10 cellular contexts compared by ENCODE assay signal in the genomic region with DNA sequence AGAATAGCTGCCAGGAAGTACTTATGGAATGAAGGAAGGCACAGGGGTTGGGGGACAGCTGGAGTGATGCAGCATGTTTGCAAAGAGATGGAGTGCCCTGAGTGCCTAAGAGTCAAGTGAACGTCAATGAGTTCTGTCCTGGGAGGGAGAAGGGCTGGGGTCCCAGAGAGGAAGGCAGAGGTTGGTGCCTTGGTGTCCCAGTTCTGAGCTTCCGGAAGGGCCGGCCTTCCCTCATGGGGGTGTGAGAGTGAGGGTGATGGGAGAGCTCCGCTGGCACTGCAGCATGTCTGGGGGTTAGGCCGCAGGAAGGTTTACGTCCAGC. TPM values are rescaled to one million over a fixed set of nuclear protein-coding genes. Genes with fewer than 3 reads are reported as not detected.
DNase-seq lines count a peak whose midpoint lies in the region; ATAC-seq, FAIRE-seq and TF ChIP-seq lines count a peak whose summit lies in the region.
"Had no signal": no experiment of that assay in that cellular context is flagged by ENCODE, and none has a peak within 500 bp of the region (broad histone marks: within the 10 kb centered on the region; RNA-seq: fewer than 3 reads in every experiment).

No MANE protein-coding gene starts in this region.

- H2AFZ ChIP-seq in HepG2 (ENCODE audit: low read length), result no peak overlapping the region

- no peak for FAIRE-seq in HepG2 (lab: Jason Lieb, UNC)

- BruUV-seq in HepG2 (replicated peaks; lab: Mats Ljungman, UMichigan), result no TSS peak

- TF ChIP-seq POLR2A in HepG2 (IDR thresholded peaks at IDR 0.05; ENCODE audit: insufficient read depth in 1 of 2, low read depth in 2 of 2, low read length in 2 of 2), result no peak
- TF ChIP-seq POLR2A in right lobe of liver (IDR thresholded peaks at IDR 0.05), result no peak

- TF ChIP-seq CTCF in HepG2 (CRISPR knock-in tag; IDR thresholded peaks at IDR 0.05), result no peak
- no peak for TF ChIP-seq CTCF in right lobe of liver (IDR thresholded peaks at IDR 0.05)
- TF ChIP-seq CTCF in mesothelial cell of epicardium (IDR thresholded peaks at IDR 0.05; ENCODE audit: unreplicated experiment), result no peak

- peaks cover 77% of the 10 kb centered on the region for H3K4me1 ChIP-seq in HepG2 (ENCODE audit: insufficient read depth, low read length)
- peaks cover 0 to 11% (median 4%) of the 10 kb centered on the region in 4 donors for H3K4me1 ChIP-seq in right lobe of liver
- H3K4me1 ChIP-seq in adipocyte (ENCODE audit: control insufficient read depth, insufficient read depth, low read length), result peaks cover 48% of the 10 kb centered on the region
- peaks cover 31% of the 10 kb centered on the region for H3K4me1 ChIP-seq in HAP-1

- H3K4me3 ChIP-seq in HepG2 (replicated peaks in 1 of 3; ENCODE audit: insufficient read depth in 1 of 3, low read depth in 2 of 3, low read length in 3 of 3) (peak overlapping the region; percentile 31 to 72 (median 46); a peak in 5 of 6 replicates), right lobe of liver (no peak overlapping the region), adipocyte (ENCODE audit: low read length) (peak overlapping the region; percentile 60), HAP-1 (no peak overlapping the region)
- H3K4me3 ChIP-seq: body of pancreas, SJSA1 had no signal

- DNase-seq in HepG2 (ENCODE audit: low spot score), result no peak
- DNase-seq in right lobe of liver, result no peak
- DNase-seq in adipocyte (ENCODE audit: low read depth), result no peak
- no peak for DNase-seq in mesothelial cell of epicardium (ENCODE audit: low spot score in 2 of 2, unreplicated experiment in 2 of 2)
- no peak for DNase-seq in NCI-H146 treated with DMSO at 0.1 percent for 48 hours (lab: John Stamatoyannopoulos, UW; ENCODE audit: unreplicated experiment)
- DNase-seq in HAP-1 (ENCODE audit: low spot score in 2 of 2), result no peak

- H3K4me3 Mint-ChIP-seq in mesothelial cell of epicardium, result peak overlapping the region; percentile 34

- whole genome bisulfite sequencing in HepG2 (ENCODE audit: low lambda C conversion rate), result 47% methylated on average over 5 of the region's 6 CpGs
- 33% methylated on average over 3 of the region's 6 CpGs for WGBS in right lobe of liver (ENCODE audit: insufficient coverage, low coverage, low lambda C conversion rate, missing lambda C conversion rate)

- peaks cover 54% of the 10 kb centered on the region for H3K4me1 Mint-ChIP-seq in mesothelial cell of epicardium

- CTCF ChIA-PET in HepG2 (lab: Yijun Ruan, JAX; ENCODE audit: low intra/inter-chr PET ratio, low total read pairs), result interaction anchor here (1.3 to 6.4 kb wide), 5 partner anchors 14 to 66 kb away, joined by 4 to 166 read pairs (median 9); partner anchors contain the start of gene NES

- POLR2A ChIA-PET in HepG2 (lab: Yijun Ruan, JAX), result interaction anchor here (1.0 to 11.4 kb wide), 4 partner anchors 15 to 107 kb away, joined by 3 to 189 read pairs (median 4); partner anchors contain the start of genes HDGF, NES and PRCC

- in situ Hi-C loops in HepG2 (cut with HindIII; ENCODE audit: extremely low pct_ligation_motif_present, low pct_unique_long_range_greater_than_20kb) (no loop called here), HAP-1 (cut with MboI; ENCODE audit: low sequenced_read_pairs) (no loop called here)

- no peaks in the 10 kb centered on the region for H3K36me3 Mint-ChIP-seq in mesothelial cell of epicardium

- no peak overlapping the region for H3K27ac Mint-ChIP-seq in mesothelial cell of epicardium

- intact Hi-C loops in HepG2 (cut with micrococcal nuclease; ENCODE audit: unreplicated experiment) (no loop called here), right lobe of liver (cut with DNase I) (no loop called here)

- TF ChIP-seq EP300 in HepG2 (IDR thresholded peaks at IDR 0.05; ENCODE audit: low read depth in 2 of 2, low read length in 2 of 2), result no peak
- no peak for TF ChIP-seq EP300 in HepG2 (CRISPR knock-in tag; IDR thresholded peaks at IDR 0.05; ENCODE audit: borderline replicate concordance)

- H3K79me2 ChIP-seq in HepG2 (ENCODE audit: insufficient read depth, low read length), result peaks cover 20% of the 10 kb centered on the region

- H3K27me3 Mint-ChIP-seq in mesothelial cell of epicardium (ENCODE audit: low read depth), result peaks cover 46% of the 10 kb centered on the region

- H3K9ac ChIP-seq in HepG2 (ENCODE audit: insufficient read depth, low read depth, low read length) (peak overlapping the region; percentile 72), adipocyte (ENCODE audit: low read length) (peak overlapping the region; percentile 60)

- TF ChIP-seq RAD21 in HepG2 (CRISPR knock-in tag; IDR thresholded peaks at IDR 0.05), result no peak

- peaks cover 52% of the 10 kb centered on the region for H4K20me1 ChIP-seq in HepG2 (ENCODE audit: insufficient read depth, low read length)

- H3K9me3 Mint-ChIP-seq in mesothelial cell of epicardium, result no peaks in the 10 kb centered on the region

- H3K36me3 ChIP-seq in HepG2 (replicated peaks in 1 of 2; ENCODE audit: control insufficient read depth in 1 of 2, insufficient read depth in 2 of 2, low read length in 2 of 2), result peaks cover 1 to 5% of the 10 kb centered on the region in 2 experiments; a peak in 1 of 5 replicates
- no peaks in the 10 kb centered on the region for H3K36me3 ChIP-seq in right lobe of liver
- no peaks in the 10 kb centered on the region for H3K36me3 ChIP-seq in adipocyte (ENCODE audit: control insufficient read depth, insufficient read depth, low read length, severe bottlenecking)
- H3K36me3 ChIP-seq in HAP-1 (replicated peaks), result no peaks in the 10 kb centered on the region; the same call in 1 of the 2 replicates
- H3K36me3 ChIP-seq: SJSA1 had no signal

- no peaks in the 10 kb centered on the region; a peak in 1 of 5 replicates for H3K27me3 ChIP-seq in HepG2 (ENCODE audit: control insufficient read depth in 1 of 2, insufficient read depth in 2 of 2, low read length in 2 of 2)
- no peaks in the 10 kb centered on the region for H3K27me3 ChIP-seq in right lobe of liver
- peaks cover 23% of the 10 kb centered on the region for H3K27me3 ChIP-seq in adipocyte (replicated peaks; ENCODE audit: control insufficient read depth, insufficient read depth, low read length)
- H3K27me3 ChIP-seq in HAP-1 (ENCODE audit: low read depth), result no peaks in the 10 kb centered on the region

- H3K27ac ChIP-seq in HepG2 (ENCODE audit: extremely low read length, insufficient read depth, low read length) (no peak overlapping the region), right lobe of liver (no peak overlapping the region)

- no peak for ATAC-seq in HepG2
- no peak for ATAC-seq in right lobe of liver
- no peak for ATAC-seq in HG03469 (IDR thresholded peaks at IDR 0.05; ENCODE audit: unreplicated experiment)
- no peak for ATAC-seq in GM18498 (IDR thresholded peaks at IDR 0.05; ENCODE audit: unreplicated experiment)

- H3K4me2 ChIP-seq in HepG2 (ENCODE audit: low read depth, low read length), result peak overlapping the region; percentile 96

- H3K9me3 ChIP-seq in HepG2 (ENCODE audit: low read length) (no peaks in the 10 kb centered on the region), right lobe of liver (no peaks in the 10 kb centered on the region), adipocyte (ENCODE audit: control insufficient read depth, low read length) (no peaks in the 10 kb centered on the region), HAP-1 (no peaks in the 10 kb centered on the region)
- H3K9me3 ChIP-seq: body of pancreas, SJSA1 had no signal

RNA-seq across cellular contexts. Expression of gene NES, which starts 17.6 kb away (rescaled TPM):
- total RNA-seq in HepG2 (2016; rRNA removed; fragmentation: Illumina TruSeq; extraction: Trizol) (12.7 and 16.6 TPM in 2 replicates), right lobe of liver (1 to 10 TPM; 1.1 to 7.5 (median 2.6) TPM), mesothelial cell of epicardium (53.8 to 56.9 TPM (median 56.8 TPM) in 3 replicates)
- 0.30 and 0.53 TPM in 2 replicates for total RNA-seq in HepG2 (2016; cell fraction: cytosol; rRNA removed; fragmentation: Illumina TruSeq; extraction: Trizol; ENCODE audit: low read depth)
- 9.1 and 18.2 TPM in 2 replicates for total RNA-seq in HepG2 (2016; cell fraction: insoluble cytoplasmic fraction; rRNA removed; fragmentation: Illumina TruSeq; extraction: Trizol)
- 1.4 and 1.5 TPM in 2 replicates for total RNA-seq in HepG2 (2016; cell fraction: membrane; rRNA removed; fragmentation: Illumina TruSeq; extraction: Trizol)
- 11.7 and 13.1 TPM in 2 replicates for total RNA-seq in HepG2 (2016; cell fraction: nucleus; rRNA removed; fragmentation: Illumina TruSeq; extraction: Trizol)
- 1.7 and 2.5 TPM in 2 replicates for polyA plus RNA-seq in HepG2 (2011; rRNA removed)
- 1.1 and 1.2 TPM in 2 replicates for polyA plus RNA-seq in HepG2 (2011; cell fraction: cytosol; rRNA removed)
- polyA plus RNA-seq in HepG2 (2011; cell fraction: nucleus; rRNA removed), result 9.3 and 9.7 TPM in 2 replicates
- polyA plus RNA-seq in HepG2 (2012), result 3.5 and 3.6 TPM in 2 replicates
- polyA plus RNA-seq in HepG2 (2016; cell fraction: cytosol; fragmentation: Illumina TruSeq; extraction: Trizol; ENCODE audit: low read depth), result 0.32 and 0.38 TPM in 2 replicates
- polyA plus RNA-seq in HepG2 (2016; cell fraction: insoluble cytoplasmic fraction; fragmentation: Illumina TruSeq; extraction: Trizol; ENCODE audit: low read depth), result 8.6 and 10.8 TPM in 2 replicates
- polyA plus RNA-seq in HepG2 (2016; cell fraction: membrane; fragmentation: Illumina TruSeq; extraction: Trizol; ENCODE audit: low read depth), result 0.46 and 0.93 TPM in 2 replicates
- polyA plus RNA-seq in HepG2 (2016; cell fraction: nucleus; fragmentation: Illumina TruSeq; extraction: Trizol; ENCODE audit: insufficient read depth, low read depth), result 27.3 and 27.7 TPM in 2 replicates
- 0.91 and 2.7 TPM in 2 replicates for polyA minus RNA-seq in HepG2 (2011; rRNA and poly(A)+ RNA removed; ENCODE audit: low replicate concordance)
- 2.4 and 2.5 TPM in 2 replicates for polyA minus RNA-seq in HepG2 (2011; cell fraction: cytosol; rRNA and poly(A)+ RNA removed)
- 1.5 and 1.7 TPM in 2 replicates for polyA minus RNA-seq in HepG2 (2011; cell fraction: nucleus; rRNA and poly(A)+ RNA removed)

RNA-seq across cellular contexts. Expression of gene BCAN, which starts 17.7 kb away (rescaled TPM):
- total RNA-seq in HepG2 (2016; rRNA removed; fragmentation: Illumina TruSeq; extraction: Trizol) (not detected in 2 replicates), right lobe of liver (not detected), mesothelial cell of epicardium (0.54 to 0.85 TPM (median 0.78 TPM) in 3 replicates)
- not detected in 2 replicates for total RNA-seq in HepG2 (2016; cell fraction: cytosol; rRNA removed; fragmentation: Illumina TruSeq; extraction: Trizol; ENCODE audit: low read depth)
- total RNA-seq in HepG2 (2016; cell fraction: insoluble cytoplasmic fraction; rRNA removed; fragmentation: Illumina TruSeq; extraction: Trizol), result not detected in 2 replicates
- total RNA-seq in HepG2 (2016; cell fraction: membrane; rRNA removed; fragmentation: Illumina TruSeq; extraction: Trizol), result not detected in 2 replicates
- not detected in 2 replicates for total RNA-seq in HepG2 (2016; cell fraction: nucleus; rRNA removed; fragmentation: Illumina TruSeq; extraction: Trizol)
- polyA plus RNA-seq in HepG2 (2011; rRNA removed), result not detected in 2 replicates
- not detected in 2 replicates for polyA plus RNA-seq in HepG2 (2011; cell fraction: cytosol; rRNA removed)
- polyA plus RNA-seq in HepG2 (2011; cell fraction: nucleus; rRNA removed), result 0.24 TPM in 1 of 2 replicates, not detected in the other
- polyA plus RNA-seq in HepG2 (2012), result 0.21 TPM in 2 replicates
- not detected in 2 replicates for polyA plus RNA-seq in HepG2 (2016; cell fraction: cytosol; fragmentation: Illumina TruSeq; extraction: Trizol; ENCODE audit: low read depth)
- polyA plus RNA-seq in HepG2 (2016; cell fraction: insoluble cytoplasmic fraction; fragmentation: Illumina TruSeq; extraction: Trizol; ENCODE audit: low read depth), result not detected in 2 replicates
- polyA plus RNA-seq in HepG2 (2016; cell fraction: membrane; fragmentation: Illumina TruSeq; extraction: Trizol; ENCODE audit: low read depth), result not detected in 2 replicates
- polyA plus RNA-seq in HepG2 (2016; cell fraction: nucleus; fragmentation: Illumina TruSeq; extraction: Trizol; ENCODE audit: insufficient read depth, low read depth), result not detected in 2 replicates
- not detected in 2 replicates for polyA minus RNA-seq in HepG2 (2011; rRNA and poly(A)+ RNA removed; ENCODE audit: low replicate concordance)
- polyA minus RNA-seq in HepG2 (2011; cell fraction: cytosol; rRNA and poly(A)+ RNA removed), result not detected in 2 replicates
- not detected in 2 replicates for polyA minus RNA-seq in HepG2 (2011; cell fraction: nucleus; rRNA and poly(A)+ RNA removed)
- total RNA-seq: SJSA1 had no signal

RNA-seq across cellular contexts. Expression of gene HAPLN2, which starts 40.4 kb away (rescaled TPM):
- total RNA-seq in HepG2 (2016; rRNA removed; fragmentation: Illumina TruSeq; extraction: Trizol) (not detected in 2 replicates), right lobe of liver (not detected), mesothelial cell of epicardium (0.76 to 1.2 TPM (median 1.2 TPM) in 3 replicates)
- total RNA-seq in HepG2 (2016; cell fraction: cytosol; rRNA removed; fragmentation: Illumina TruSeq; extraction: Trizol; ENCODE audit: low read depth), result not detected in 2 replicates
- total RNA-seq in HepG2 (2016; cell fraction: insoluble cytoplasmic fraction; rRNA removed; fragmentation: Illumina TruSeq; extraction: Trizol), result not detected in 2 replicates
- not detected in 2 replicates for total RNA-seq in HepG2 (2016; cell fraction: membrane; rRNA removed; fragmentation: Illumina TruSeq; extraction: Trizol)
- total RNA-seq in HepG2 (2016; cell fraction: nucleus; rRNA removed; fragmentation: Illumina TruSeq; extraction: Trizol), result not detected in 2 replicates
- 0.09 TPM in 1 of 2 replicates, not detected in the other for polyA plus RNA-seq in HepG2 (2011; rRNA removed)
- polyA plus RNA-seq in HepG2 (2011; cell fraction: cytosol; rRNA removed), result not detected in 2 replicates
- polyA plus RNA-seq in HepG2 (2011; cell fraction: nucleus; rRNA removed), result 0.40 and 0.62 TPM in 2 replicates
- polyA plus RNA-seq in HepG2 (2012), result 0.19 TPM in 1 of 2 replicates, not detected in the other
- polyA plus RNA-seq in HepG2 (2016; cell fraction: cytosol; fragmentation: Illumina TruSeq; extraction: Trizol; ENCODE audit: low read depth), result not detected in 2 replicates
- polyA plus RNA-seq in HepG2 (2016; cell fraction: insoluble cytoplasmic fraction; fragmentation: Illumina TruSeq; extraction: Trizol; ENCODE audit: low read depth), result not detected in 2 replicates
- not detected in 2 replicates for polyA plus RNA-seq in HepG2 (2016; cell fraction: membrane; fragmentation: Illumina TruSeq; extraction: Trizol; ENCODE audit: low read depth)
- polyA plus RNA-seq in HepG2 (2016; cell fraction: nucleus; fragmentation: Illumina TruSeq; extraction: Trizol; ENCODE audit: insufficient read depth, low read depth), result not detected in 2 replicates
- polyA minus RNA-seq in HepG2 (2011; rRNA and poly(A)+ RNA removed; ENCODE audit: low replicate concordance), result not detected in 2 replicates
- not detected in 2 replicates for polyA minus RNA-seq in HepG2 (2011; cell fraction: cytosol; rRNA and poly(A)+ RNA removed)
- polyA minus RNA-seq in HepG2 (2011; cell fraction: nucleus; rRNA and poly(A)+ RNA removed), result not detected in 2 replicates
- total RNA-seq: body of pancreas, SJSA1 had no signal

RNA-seq across cellular contexts. Expression of gene CRABP2, which starts 45.8 kb away (rescaled TPM):
- total RNA-seq in HepG2 (2016; rRNA removed; fragmentation: Illumina TruSeq; extraction: Trizol), result 0.21 and 0.60 TPM in 2 replicates
- not detected in 2 replicates for total RNA-seq in HepG2 (2016; cell fraction: cytosol; rRNA removed; fragmentation: Illumina TruSeq; extraction: Trizol; ENCODE audit: low read depth)
- 0.28 TPM in 1 of 2 replicates, not detected in the other for total RNA-seq in HepG2 (2016; cell fraction: insoluble cytoplasmic fraction; rRNA removed; fragmentation: Illumina TruSeq; extraction: Trizol)
- total RNA-seq in HepG2 (2016; cell fraction: membrane; rRNA removed; fragmentation: Illumina TruSeq; extraction: Trizol), result not detected in 2 replicates
- not detected in 2 replicates for total RNA-seq in HepG2 (2016; cell fraction: nucleus; rRNA removed; fragmentation: Illumina TruSeq; extraction: Trizol)
- polyA plus RNA-seq in HepG2 (2011; rRNA removed), result 0.37 and 0.40 TPM in 2 replicates
- polyA plus RNA-seq in HepG2 (2011; cell fraction: cytosol; rRNA removed), result 0.14 and 0.16 TPM in 2 replicates
- 0.50 and 0.85 TPM in 2 replicates for polyA plus RNA-seq in HepG2 (2011; cell fraction: nucleus; rRNA removed)
- polyA plus RNA-seq in HepG2 (2012), result 1.3 TPM in 1 of 2 replicates, not detected in the other
- polyA plus RNA-seq in HepG2 (2016; cell fraction: cytosol; fragmentation: Illumina TruSeq; extraction: Trizol; ENCODE audit: low read depth), result 0.24 TPM in 1 of 2 replicates, not detected in the other
- polyA plus RNA-seq in HepG2 (2016; cell fraction: insoluble cytoplasmic fraction; fragmentation: Illumina TruSeq; extraction: Trizol; ENCODE audit: low read depth), result 0.57 and 0.99 TPM in 2 replicates
- polyA plus RNA-seq in HepG2 (2016; cell fraction: membrane; fragmentation: Illumina TruSeq; extraction: Trizol; ENCODE audit: low read depth), result not detected in 2 replicates
- 0.51 and 1.8 TPM in 2 replicates for polyA plus RNA-seq in HepG2 (2016; cell fraction: nucleus; fragmentation: Illumina TruSeq; extraction: Trizol; ENCODE audit: insufficient read depth, low read depth)
- 1.2 TPM in 1 of 2 replicates, not detected in the other for polyA minus RNA-seq in HepG2 (2011; rRNA and poly(A)+ RNA removed; ENCODE audit: low replicate concordance)
- polyA minus RNA-seq in HepG2 (2011; cell fraction: cytosol; rRNA and poly(A)+ RNA removed), result not detected in 2 replicates
- not detected in 2 replicates for polyA minus RNA-seq in HepG2 (2011; cell fraction: nucleus; rRNA and poly(A)+ RNA removed)
- total RNA-seq in right lobe of liver, result under 1 TPM in 1 of 6 experiments, not detected in 5; 0.24 TPM
- total RNA-seq in mesothelial cell of epicardium, result 676 to 704 TPM (median 686 TPM) in 3 replicates

RNA-seq across cellular contexts. Expression of gene GPATCH4, which starts 58.4 kb away (rescaled TPM):
- 37.9 and 43.4 TPM in 2 replicates for total RNA-seq in HepG2 (2016; rRNA removed; fragmentation: Illumina TruSeq; extraction: Trizol)
- 7.3 and 7.7 TPM in 2 replicates for total RNA-seq in HepG2 (2016; cell fraction: cytosol; rRNA removed; fragmentation: Illumina TruSeq; extraction: Trizol; ENCODE audit: low read depth)
- total RNA-seq in HepG2 (2016; cell fraction: insoluble cytoplasmic fraction; rRNA removed; fragmentation: Illumina TruSeq; extraction: Trizol), result 37.1 and 46.1 TPM in 2 replicates
- total RNA-seq in HepG2 (2016; cell fraction: membrane; rRNA removed; fragmentation: Illumina TruSeq; extraction: Trizol), result 22.7 and 24.7 TPM in 2 replicates
- total RNA-seq in HepG2 (2016; cell fraction: nucleus; rRNA removed; fragmentation: Illumina TruSeq; extraction: Trizol), result 36.6 and 38.1 TPM in 2 replicates
- 19.2 and 20.0 TPM in 2 replicates for polyA plus RNA-seq in HepG2 (2011; rRNA removed)
- 13.1 and 21.0 TPM in 2 replicates for polyA plus RNA-seq in HepG2 (2011; cell fraction: cytosol; rRNA removed)
- polyA plus RNA-seq in HepG2 (2011; cell fraction: nucleus; rRNA removed), result 13.5 and 17.3 TPM in 2 replicates
- polyA plus RNA-seq in HepG2 (2012), result 26.6 and 33.5 TPM in 2 replicates
- polyA plus RNA-seq in HepG2 (2016; cell fraction: cytosol; fragmentation: Illumina TruSeq; extraction: Trizol; ENCODE audit: low read depth), result 11.1 and 11.2 TPM in 2 replicates
- 79.1 and 79.7 TPM in 2 replicates for polyA plus RNA-seq in HepG2 (2016; cell fraction: insoluble cytoplasmic fraction; fragmentation: Illumina TruSeq; extraction: Trizol; ENCODE audit: low read depth)
- polyA plus RNA-seq in HepG2 (2016; cell fraction: membrane; fragmentation: Illumina TruSeq; extraction: Trizol; ENCODE audit: low read depth), result 22.9 and 25.6 TPM in 2 replicates
- 59.3 and 65.1 TPM in 2 replicates for polyA plus RNA-seq in HepG2 (2016; cell fraction: nucleus; fragmentation: Illumina TruSeq; extraction: Trizol; ENCODE audit: insufficient read depth, low read depth)
- polyA minus RNA-seq in HepG2 (2011; rRNA and poly(A)+ RNA removed; ENCODE audit: low replicate concordance), result 24.3 and 141 TPM in 2 replicates
- polyA minus RNA-seq in HepG2 (2011; cell fraction: cytosol; rRNA and poly(A)+ RNA removed), result 9.7 and 9.9 TPM in 2 replicates
- 46.1 and 51.0 TPM in 2 replicates for polyA minus RNA-seq in HepG2 (2011; cell fraction: nucleus; rRNA and poly(A)+ RNA removed)
- 10 to 100 TPM in 4 of 6 experiments, 1 to 10 TPM in 2; 7.0 to 25.3 (median 12.4) TPM for total RNA-seq in right lobe of liver
- total RNA-seq in mesothelial cell of epicardium, result 22.7 to 24.0 TPM (median 23.6 TPM) in 3 replicates

Comparison
In these comparisons a context has a peak if more than half of its experiments do, and no peak if none do; other contexts are left out.
1. H3K4me3 ChIP-seq: peak in HepG2 (3 of 3) and adipocyte (single experiment); none in right lobe of liver (0 of 3) and HAP-1 (single experiment).